In the genomic region with DNA sequence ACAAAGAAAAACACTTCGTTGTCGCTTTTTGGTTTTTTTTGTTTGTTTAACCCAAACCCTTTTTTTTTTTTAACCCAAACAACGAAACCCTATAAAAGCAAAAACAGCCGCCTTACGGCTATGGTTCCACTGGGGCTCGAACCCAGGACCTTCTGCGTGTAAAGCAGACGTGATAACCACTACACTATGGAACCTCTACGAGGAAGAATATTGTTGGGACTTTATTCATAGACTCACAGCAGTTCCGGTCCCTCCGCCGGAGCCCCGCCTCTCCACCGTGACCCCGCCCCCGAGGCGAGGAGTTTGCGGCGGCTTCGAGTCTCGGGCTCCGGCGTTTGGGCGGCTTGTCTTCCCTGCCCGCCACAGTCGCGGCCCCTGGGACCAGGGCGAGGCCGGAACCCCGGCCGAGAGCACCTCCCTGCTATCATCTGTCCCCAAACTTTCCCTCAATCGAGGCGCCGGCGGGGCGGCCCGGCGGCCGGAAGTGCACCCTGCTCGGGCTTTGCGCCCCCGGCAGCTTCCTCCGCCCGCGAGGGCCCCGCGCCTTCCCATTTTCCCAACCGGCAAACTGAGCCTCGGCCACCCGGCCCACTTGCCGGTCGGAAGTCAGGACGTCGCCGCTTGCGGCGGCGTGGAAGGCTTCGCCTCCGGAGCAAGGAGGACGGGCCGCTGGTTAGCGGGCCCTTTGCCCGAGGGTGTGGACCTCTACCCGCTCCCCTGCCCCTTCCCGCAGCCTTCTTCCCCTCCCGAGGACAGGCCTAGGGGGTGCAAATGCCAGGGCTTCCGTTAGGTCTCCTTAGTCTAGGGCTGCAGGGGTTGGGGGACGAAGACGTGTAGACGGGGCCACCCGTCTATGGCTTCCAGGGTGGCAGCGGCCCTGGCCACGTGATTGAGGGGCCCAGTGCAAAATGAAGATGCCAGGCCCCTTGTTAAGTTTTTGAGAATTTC, we compare ENCODE assay signal across 8 cellular contexts. TPM values are rescaled to one million over a fixed set of nuclear protein-coding genes. Genes with fewer than 3 reads are reported as not detected.
DNase-seq lines count a peak whose midpoint lies in the region; ATAC-seq and TF ChIP-seq lines count a peak whose summit lies in the region.

No MANE protein-coding gene starts in this region.

- 6 to 8% methylated on average over 74 of the region's 74 CpGs for WGBS in ectodermal cell, 2 experiments
- 1 to 25% methylated on average over 18 to 74 of the region's 74 CpGs for WGBS in lung, 2 donors

- H3K36me3 ChIP-seq in BLaER1 (no peaks in the 10 kb centered on the region), ectodermal cell (ENCODE audit: control insufficient read depth, insufficient read depth, low read length) (no peaks in the 10 kb centered on the region), lung (ENCODE audit: control insufficient read depth in 2 of 2, insufficient read depth in 2 of 2, low read length in 2 of 2) (no peaks in the 10 kb centered on the region)

- DNase-seq in NCI-H510A treated with DMSO at 0.1 percent for 48 hours (lab: John Stamatoyannopoulos, UW): peak; percentile 63
- DNase-seq in activated CD4-positive, alpha-beta memory T cell treated with anti-CD3 and anti-CD28 coated beads, Interleukin-2, amount 10 ng/mL, durations not matched to agents 7 days and 5 days: peak; percentile 79
- DNase-seq in lung (ENCODE audit: low spot score): peak; percentile 76
- DNase-seq in stimulated activated CD4-positive, alpha-beta T cell treated with anti-CD3 and anti-CD28 coated beads, TNF-alpha, amount 100 ng/mL, for 24 hours (ENCODE audit: low read depth in 3 of 3): peak; percentile 56 to 65 (median 62)

- H3K27ac Mint-ChIP-seq in activated CD4-positive, alpha-beta memory T cell treated with anti-CD3 and anti-CD28 coated beads, Interleukin-2, amount 10 ng/mL, durations not matched to agents 7 days and 5 days: peak overlapping the region; percentile 56

- H3K27me3 Mint-ChIP-seq in activated CD4-positive, alpha-beta memory T cell treated with anti-CD3 and anti-CD28 coated beads, Interleukin-2, amount 10 ng/mL, durations not matched to agents 7 days and 5 days: no peaks in the 10 kb centered on the region

- peak overlapping the region; percentile 53 for H3K4me2 ChIP-seq in BLaER1

- no peak for TF ChIP-seq CTCF in lung (IDR thresholded peaks at IDR 0.05; ENCODE audit: control extremely low read depth, extremely low read depth)

- H3K4me3 ChIP-seq in BLaER1 (peak overlapping the region; percentile 75), ectodermal cell (ENCODE audit: insufficient read depth, low read depth, low read length) (peak overlapping the region; percentile 52), lung (peak overlapping the region; percentile 47)

- CTCF ChIA-PET in activated CD4-positive, alpha-beta memory T cell treated with anti-CD3 and anti-CD28 coated beads, Interleukin-2, amount 10 ng/mL, durations not matched to agents 7 days and 5 days (lab: Charles Lee): no interaction called here

- POLR2A ChIA-PET in activated CD4-positive, alpha-beta memory T cell treated with anti-CD3 and anti-CD28 coated beads, Interleukin-2, amount 10 ng/mL, durations not matched to agents 7 days and 5 days (lab: Charles Lee): no interaction called here

- H3K4me1 Mint-ChIP-seq in activated CD4-positive, alpha-beta memory T cell treated with anti-CD3 and anti-CD28 coated beads, Interleukin-2, amount 10 ng/mL, durations not matched to agents 7 days and 5 days: peaks cover 4% of the 10 kb centered on the region

- peak overlapping the region; percentile 69 for H3K4me3 Mint-ChIP-seq in activated CD4-positive, alpha-beta memory T cell treated with anti-CD3 and anti-CD28 coated beads, Interleukin-2, amount 10 ng/mL, durations not matched to agents 7 days and 5 days

- H3K9me3 ChIP-seq in BLaER1: no peaks in the 10 kb centered on the region
- H3K9me3 ChIP-seq in ectodermal cell (ENCODE audit: control insufficient read depth, low read length): no peaks in the 10 kb centered on the region
- peaks cover 0 to 4% of the 10 kb centered on the region in 2 donors for H3K9me3 ChIP-seq in lung (ENCODE audit: control insufficient read depth in 2 of 2, insufficient read depth in 1 of 2, low read length in 1 of 2)

- no peaks in the 10 kb centered on the region for H3K36me3 Mint-ChIP-seq in activated CD4-positive, alpha-beta memory T cell treated with anti-CD3 and anti-CD28 coated beads, Interleukin-2, amount 10 ng/mL, durations not matched to agents 7 days and 5 days (ENCODE audit: low read depth)

- no peaks in the 10 kb centered on the region for H3K4me1 ChIP-seq in BLaER1
- H3K4me1 ChIP-seq in ectodermal cell (ENCODE audit: control insufficient read depth, insufficient read depth, low read length): no peaks in the 10 kb centered on the region
- peaks cover 0 to 3% of the 10 kb centered on the region in 2 donors for H3K4me1 ChIP-seq in lung (ENCODE audit: control insufficient read depth in 2 of 2, insufficient read depth in 2 of 2, low read length in 2 of 2)

- H4K20me1 ChIP-seq in BLaER1: no peaks in the 10 kb centered on the region

- ATAC-seq in GM19043 (IDR thresholded peaks at IDR 0.05; ENCODE audit: low read depth, unreplicated experiment) (peak; percentile 67), HG03342 (IDR thresholded peaks at IDR 0.05; ENCODE audit: unreplicated experiment) (peak; percentile 82), lung (ENCODE audit: insufficient read depth, low FRiP score) (peak; percentile 89)

- peaks cover 23% of the 10 kb centered on the region for H3K27me3 ChIP-seq in BLaER1
- H3K27me3 ChIP-seq in ectodermal cell (ENCODE audit: control insufficient read depth, insufficient read depth, low read length, poor library complexity, severe bottlenecking): no peaks in the 10 kb centered on the region
- no peaks in the 10 kb centered on the region for H3K27me3 ChIP-seq in lung (ENCODE audit: control insufficient read depth, insufficient read depth)

- no peaks in the 10 kb centered on the region for H3K9me3 Mint-ChIP-seq in activated CD4-positive, alpha-beta memory T cell treated with anti-CD3 and anti-CD28 coated beads, Interleukin-2, amount 10 ng/mL, durations not matched to agents 7 days and 5 days

- H3K9ac ChIP-seq in BLaER1: peak overlapping the region; percentile 76

- H3K27ac ChIP-seq in BLaER1 (peak overlapping the region; percentile 81), ectodermal cell (ENCODE audit: insufficient read depth, low read depth, low read length, poor library complexity, severe bottlenecking) (no peak overlapping the region), lung (ENCODE audit: low read depth in 1 of 2, low read length in 1 of 2) (peak overlapping the region; percentile 87 to 92)

RNA-seq across cellular contexts. Expression of gene RS1, which starts 3.2 kb away (rescaled TPM):
- total RNA-seq in activated CD4-positive, alpha-beta memory T cell treated with anti-CD3 and anti-CD28 coated beads, Interleukin-2, amount 10 ng/mL, durations not matched to agents 7 days and 5 days: not detected
- polyA plus RNA-seq in ectodermal cell (2013, experiment 1 of 4): not detected
- polyA plus RNA-seq in ectodermal cell (2013, experiment 2 of 4): not detected
- not detected for polyA plus RNA-seq in ectodermal cell (2013, experiment 3 of 4)
- not detected for polyA plus RNA-seq in ectodermal cell (2013, experiment 4 of 4)
- total RNA-seq in lung: 1 to 10 TPM in 1 of 2 donors, under 1 TPM in 1; 0.40 to 6.3 TPM
- 1 to 10 TPM; 2.7 to 3.5 TPM for polyA plus RNA-seq in lung

RNA-seq across cellular contexts. Expression of gene PPEF1, which starts 32.4 kb away (rescaled TPM):
- total RNA-seq in activated CD4-positive, alpha-beta memory T cell treated with anti-CD3 and anti-CD28 coated beads, Interleukin-2, amount 10 ng/mL, durations not matched to agents 7 days and 5 days: not detected
- polyA plus RNA-seq in ectodermal cell (2013, experiment 1 of 4): 0.69 TPM
- 0.85 TPM for polyA plus RNA-seq in ectodermal cell (2013, experiment 2 of 4)
- 0.85 TPM for polyA plus RNA-seq in ectodermal cell (2013, experiment 3 of 4)
- 0.77 TPM for polyA plus RNA-seq in ectodermal cell (2013, experiment 4 of 4)
- total RNA-seq in lung: under 1 TPM; 0.26 to 0.80 TPM
- polyA plus RNA-seq in lung: under 1 TPM; 0.22 to 0.27 TPM
